26 cellular contexts compared by ENCODE assay signal in genomic region chr20:54879393-54879792, GRCh38.
"Had no signal": no experiment of that assay in that cellular context is flagged by ENCODE, and none has a peak within 500 bp of the region (broad histone marks: within the 10 kb centered on the region; RNA-seq: fewer than 3 reads in every experiment).

No MANE protein-coding gene starts in this region.

- H3K4me3 Mint-ChIP-seq: dendritic cell treated with granulocyte-macrophage colony-stimulating factor and Interleukin-4, amounts not matched to agents 40 ng/mL and 50 ng/mL, for 4 days; effector memory CD8-positive, alpha-beta T cell; endodermal cell had no signal

- H3K27me3 ChIP-seq: colonic mucosa, dorsolateral prefrontal cortex, esophagus muscularis mucosa, esophagus squamous epithelium, foreskin keratinocyte, gastrocnemius medialis, gastroesophageal sphincter, heart left ventricle, heart right ventricle had no signal

- H3K9me3 ChIP-seq: colonic mucosa, esophagus muscularis mucosa, esophagus squamous epithelium, gastrocnemius medialis, gastroesophageal sphincter, heart left ventricle had no signal

- H3K27me3 Mint-ChIP-seq: dendritic cell treated with granulocyte-macrophage colony-stimulating factor and Interleukin-4, amounts not matched to agents 40 ng/mL and 50 ng/mL, for 4 days; effector memory CD8-positive, alpha-beta T cell had no signal

- H3K4me1 ChIP-seq: colonic mucosa, esophagus muscularis mucosa, esophagus squamous epithelium, foreskin keratinocyte, gastrocnemius medialis, gastroesophageal sphincter, heart left ventricle, heart right ventricle had no signal

- DNase-seq: colonic mucosa; cortex of kidney; dermis blood vessel endothelial cell; dorsolateral prefrontal cortex; effector CD4-positive, alpha-beta T cell; effector CD8-positive, alpha-beta T cell; effector memory CD4-positive, alpha-beta T cell; effector memory CD8-positive, alpha-beta T cell; endodermal cell; erythroblast; esophagus squamous epithelium; foreskin fibroblast; foreskin keratinocyte; foreskin melanocyte; gastrocnemius medialis; glutamatergic neuron; head of caudate nucleus; heart left ventricle; heart right ventricle had no signal

- ATAC-seq: effector memory CD8-positive, alpha-beta T cell; esophagus mucosa; foreskin keratinocyte; gastrocnemius medialis; gastroesophageal sphincter; heart left ventricle; heart right ventricle had no signal

- H3K4me3 ChIP-seq: colonic mucosa, coronary artery, dorsolateral prefrontal cortex, esophagus muscularis mucosa, esophagus squamous epithelium, gastrocnemius medialis, gastroesophageal sphincter, heart left ventricle, heart right ventricle had no signal

- H3K27ac Mint-ChIP-seq: dendritic cell treated with granulocyte-macrophage colony-stimulating factor and Interleukin-4, amounts not matched to agents 40 ng/mL and 50 ng/mL, for 4 days; effector memory CD8-positive, alpha-beta T cell; endodermal cell had no signal

- FAIRE-seq: endothelial cell of umbilical vein had no signal

- H3K4me1 Mint-ChIP-seq: endodermal cell had no signal

- H3K36me3 ChIP-seq: colonic mucosa, esophagus muscularis mucosa, esophagus squamous epithelium, gastrocnemius medialis, gastroesophageal sphincter, heart left ventricle, heart right ventricle had no signal

- H3K9me3 Mint-ChIP-seq: endodermal cell had no signal

- H3K27ac ChIP-seq: colonic mucosa, coronary artery, dorsolateral prefrontal cortex, epithelial cell of prostate, esophagus muscularis mucosa, esophagus squamous epithelium, foreskin keratinocyte, gastrocnemius medialis, gastroesophageal sphincter, heart left ventricle, heart right ventricle had no signal
